ENCODE assay signal across 28 cellular contexts in the genomic region with DNA sequence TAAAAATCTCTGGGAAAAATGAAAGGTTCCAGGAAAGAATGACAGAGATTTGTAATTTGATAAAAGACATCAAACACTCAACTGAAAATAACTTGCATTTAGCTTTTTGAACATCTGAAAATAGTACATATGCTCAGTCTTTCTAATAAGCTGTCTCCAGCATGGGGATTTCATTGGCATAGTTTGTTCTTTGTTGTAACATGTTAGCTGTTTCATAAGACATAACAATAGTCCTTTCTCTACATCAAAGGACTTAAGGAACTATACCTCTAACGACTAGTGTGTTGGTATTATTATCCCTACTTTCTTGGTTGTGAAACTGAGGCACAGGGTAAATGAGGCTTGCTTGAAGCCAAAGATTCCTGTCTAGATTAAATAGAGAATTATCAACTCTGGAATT.
"Had no signal": no experiment of that assay in that cellular context is flagged by ENCODE, and none has a peak within 500 bp of the region (broad histone marks: within the 10 kb centered on the region; RNA-seq: fewer than 3 reads in every experiment).

No MANE protein-coding gene starts in this region.

- DNase-seq: natural killer cell; occipital lobe; ovary; posterior cingulate gyrus; psoas muscle; right cardiac atrium; spleen; stimulated activated CD4-positive, alpha-beta T cell treated with anti-CD3 and anti-CD28 coated beads, Interleukin-12 subunit alpha, Interleukin-12 subunit beta, amount 100 ng/mL, for 4 hours; stimulated activated CD4-positive, alpha-beta T cell treated with anti-CD3 and anti-CD28 coated beads, Interleukin-1b, Interleukin-23, amount 100 ng/mL, for 48 hours; stimulated activated CD4-positive, alpha-beta T cell treated with anti-CD3 and anti-CD28 coated beads, Interleukin-4, amount 100 ng/mL, for 1 hour; stimulated activated CD4-positive, alpha-beta T cell treated with anti-CD3 and anti-CD28 coated beads, Interleukin-4, amount 100 ng/mL, for 4 hours; stimulated activated CD8-positive, alpha-beta memory T cell treated with anti-CD3 and anti-CD28 coated beads, Interleukin-4, amount 100 ng/mL, for 48 hours; stimulated activated naive CD4-positive, alpha-beta T cell; stimulated activated naive CD8-positive, alpha-beta T cell treated with anti-CD3 and anti-CD28 coated beads, Interleukin-15, amount 100 ng/mL, for 72 hours; stimulated activated naive CD8-positive, alpha-beta T cell treated with anti-CD3 and anti-CD28 coated beads, Interleukin-15, Interleukin-2, amounts not matched to agents 100 U/mL and 50 U/mL, for 24 hours; substantia nigra; testis; tibial artery; transverse colon; upper lobe of right lung; uterus had no signal

- H3K36me3 ChIP-seq: neural progenitor cell, ovary, suprapubic skin, transverse colon, uterus had no signal

- H3K79me2 ChIP-seq: parathyroid adenoma had no signal

- H3K27ac ChIP-seq: neural progenitor cell, ovary, parathyroid adenoma, psoas muscle, spleen, suprapubic skin, testis, tibial artery, transverse colon, upper lobe of right lung, uterus had no signal

- H3K4me1 ChIP-seq: neural progenitor cell, parathyroid adenoma, psoas muscle, testis, transverse colon, upper lobe of right lung, uterus had no signal

- H3K4me2 ChIP-seq: neural progenitor cell, smooth muscle cell had no signal

- H3K9me3 ChIP-seq: ovary, psoas muscle, spleen, suprapubic skin, testis, tibial artery, transverse colon, upper lobe of right lung, uterus had no signal

- H3K9ac ChIP-seq: neural progenitor cell, parathyroid adenoma had no signal

- H2AFZ ChIP-seq: neural progenitor cell, parathyroid adenoma had no signal

- H3K4me3 ChIP-seq: neural progenitor cell, ovary, psoas muscle, skin epidermis, smooth muscle cell, spleen, suprapubic skin, testis, tibial artery, transverse colon, upper lobe of right lung, uterus had no signal

- ATAC-seq: natural killer cell; psoas muscle; right cardiac atrium; sciatic nerve; stimulated activated memory B cell treated with anti-CD40 and anti-IgM and Interleukin-4, amounts not matched to agents 10 μg/mL and 1 μg/mL and 100 μg/mL, for 72 hours; stimulated activated naive CD8-positive, alpha-beta T cell treated with anti-CD3 and anti-CD28 coated beads, Interleukin-15, amount 100 ng/mL, for 72 hours; stimulated activated naive CD8-positive, alpha-beta T cell treated with anti-CD3 and anti-CD28 coated beads, Interleukin-15, Interleukin-2, amounts not matched to agents 100 U/mL and 50 U/mL, for 24 hours; upper lobe of right lung had no signal

- H3K27me3 ChIP-seq: neural progenitor cell, ovary, spleen, suprapubic skin, testis, tibial artery, transverse colon, upper lobe of right lung, uterus had no signal
